ENCODE assay signal across 12 cellular contexts in the genomic region with DNA sequence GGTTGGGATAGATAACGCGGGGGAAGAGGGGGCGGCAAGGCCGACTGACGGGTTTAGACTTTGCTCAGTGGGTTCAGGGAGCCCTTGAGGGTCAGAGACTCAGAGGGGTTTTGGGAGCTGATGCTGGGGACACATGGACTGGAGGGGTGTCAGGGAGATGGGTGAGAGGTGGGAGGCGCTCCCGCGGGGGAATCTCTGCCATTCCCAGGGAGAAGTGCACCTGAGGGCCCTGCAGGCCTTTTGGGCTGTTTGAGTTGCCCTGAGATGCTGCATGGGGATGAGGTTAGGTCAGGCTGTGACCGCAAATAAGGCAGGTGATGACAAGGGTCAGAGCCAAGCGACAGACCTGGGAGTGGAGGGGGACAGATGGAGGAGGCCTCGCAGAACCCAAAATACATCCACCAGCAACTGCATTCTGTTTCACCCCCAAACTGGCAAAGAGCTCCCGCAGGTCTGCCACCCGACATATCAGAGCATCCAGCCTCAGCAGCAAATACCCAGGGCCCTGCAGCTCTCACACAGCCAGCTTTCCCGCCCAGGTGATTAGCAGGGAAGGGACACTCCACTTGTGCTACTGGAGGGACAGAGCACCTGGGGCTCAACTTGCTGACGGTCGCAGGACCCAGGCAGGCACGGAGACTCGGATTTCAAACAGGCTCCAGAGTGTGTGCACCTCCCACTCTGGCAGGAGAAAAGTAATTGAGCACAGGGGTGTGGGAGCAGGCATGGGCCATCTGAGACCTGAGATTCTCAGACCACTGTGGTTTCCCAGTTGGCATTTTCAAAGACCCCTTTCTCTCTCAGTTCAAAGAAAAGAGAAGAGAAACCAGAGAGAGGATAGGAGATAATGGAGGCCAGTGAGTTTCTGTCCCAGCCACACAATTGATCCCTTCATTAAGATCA. TPM values are rescaled to one million over a fixed set of nuclear protein-coding genes. Genes with fewer than 3 reads are reported as not detected.
DNase-seq lines count a peak whose midpoint lies in the region; ATAC-seq and TF ChIP-seq lines count a peak whose summit lies in the region.
"Had no signal": no experiment of that assay in that cellular context is flagged by ENCODE, and none has a peak within 500 bp of the region (broad histone marks: within the 10 kb centered on the region; RNA-seq: fewer than 3 reads in every experiment).

No MANE protein-coding gene starts in this region.

- intact Hi-C loops in spleen (cut with DNase I; ENCODE audit: low total_unique reads) = no loop called here

- no peaks in the 10 kb centered on the region for H3K9me3 ChIP-seq in skeletal muscle tissue (ENCODE audit: control insufficient read depth in 3 of 3, low read length in 3 of 3)
- no peaks in the 10 kb centered on the region for H3K9me3 ChIP-seq in spleen
- H3K9me3 ChIP-seq: body of pancreas had no signal

- TF ChIP-seq CTCF in spleen (IDR thresholded peaks at IDR 0.05 in 8 of 11, conservative IDR thresholded peaks at IDR 0.05 in 3 of 11) = no peak

- H3K36me3 ChIP-seq in H7 (replicated peaks; ENCODE audit: control insufficient read depth, insufficient read depth, low read length) (no peaks in the 10 kb centered on the region), skeletal muscle tissue (ENCODE audit: control insufficient read depth in 3 of 3, insufficient read depth in 3 of 3, low read length in 3 of 3) (peaks cover 0 to 15% (median 4%) of the 10 kb centered on the region in 3 donors), spleen (no peaks in the 10 kb centered on the region)

- no peak for ATAC-seq in HG03521 (IDR thresholded peaks at IDR 0.05; ENCODE audit: unreplicated experiment)
- ATAC-seq: activated T-cell treated with anti-CD3 and anti-CD28 coated beads, Interleukin-2, amount 50 U/mL, for 72 hours; body of pancreas; Panc1 had no signal

- WGBS in spleen, 5 donors = 86 to 92% (median 91%) methylated on average over 17 to 18 of the region's 18 CpGs

- peak; percentile 53 for DNase-seq in H7
- DNase-seq in NCI-H510A treated with DMSO at 0.1 percent for 48 hours (lab: John Stamatoyannopoulos, UW) = peak; percentile 68
- DNase-seq in iPS-NIHi7 (ENCODE audit: extremely low spot score) = peak; percentile 38
- no peak for DNase-seq in spleen
- no peak for DNase-seq in NCI-H446 (lab: John Stamatoyannopoulos, UW)
- DNase-seq in LoVo (ENCODE audit: low spot score) = no peak
- DNase-seq: activated T-cell treated with anti-CD3 and anti-CD28 coated beads, Interleukin-2, amount 50 U/mL, for 72 hours; body of pancreas; NCI-H1930 had no signal

- H3K27ac ChIP-seq in skeletal muscle tissue (ENCODE audit: low read depth, low read length) (peak overlapping the region; percentile 84), spleen (no peak overlapping the region)
- H3K27ac ChIP-seq: body of pancreas had no signal

- peaks cover 75 to 91% (median 80%) of the 10 kb centered on the region in 3 donors for H3K4me1 ChIP-seq in skeletal muscle tissue (ENCODE audit: control insufficient read depth in 3 of 3, insufficient read depth in 3 of 3, low read length in 3 of 3)
- no peaks in the 10 kb centered on the region for H3K4me1 ChIP-seq in spleen
- H3K4me1 ChIP-seq: body of pancreas had no signal

- H3K27me3 ChIP-seq in H7 (ENCODE audit: control insufficient read depth, insufficient read depth, low read length) (no peaks in the 10 kb centered on the region), skeletal muscle tissue (ENCODE audit: control insufficient read depth in 3 of 3, insufficient read depth in 3 of 3, low read length in 3 of 3) (no peaks in the 10 kb centered on the region), spleen (replicated peaks in 1 of 7) (no peaks in the 10 kb centered on the region)
- H3K27me3 ChIP-seq: body of pancreas had no signal

- H3K9ac ChIP-seq in skeletal muscle tissue (ENCODE audit: low read depth in 1 of 3, low read length in 3 of 3) = peak overlapping the region in 2 of 3 donors; percentile 23 to 71

- no peak overlapping the region for H3K4me3 ChIP-seq in H7 (ENCODE audit: insufficient read depth, low read depth, low read length)
- H3K4me3 ChIP-seq in skeletal muscle tissue (ENCODE audit: low read length in 3 of 3) = no peak overlapping the region
- H3K4me3 ChIP-seq in spleen = no peak overlapping the region
- H3K4me3 ChIP-seq: body of pancreas had no signal

- TF ChIP-seq POLR2A in spleen (IDR thresholded peaks at IDR 0.05) = no peak

RNA-seq across cellular contexts. Expression of gene TMOD1, which starts 26.4 kb away (rescaled TPM):
- total RNA-seq in H7 (2014; rRNA removed; shearing (Covaris generic)) = 0.52 and 1.9 TPM in 2 replicates
- total RNA-seq in skeletal muscle tissue (45.9 TPM), spleen (1 to 10 TPM; 1.6 to 5.8 (median 2.4) TPM)
- 1 to 10 TPM; 2.4 to 4.0 (median 3.1) TPM for polyA plus RNA-seq in spleen

Comparison
In these comparisons a context has a peak if more than half of its experiments do, and no peak if none do; other contexts are left out.
1. DNase-seq: peak in H7 (single experiment), NCI-H510A treated with DMSO at 0.1 percent for 48 hours (single experiment) and iPS-NIHi7 (single experiment); none in spleen (single experiment), NCI-H446 (0 of 2) and LoVo (single experiment).